ENCODE assay signal across 8 cellular contexts in the genomic region with DNA sequence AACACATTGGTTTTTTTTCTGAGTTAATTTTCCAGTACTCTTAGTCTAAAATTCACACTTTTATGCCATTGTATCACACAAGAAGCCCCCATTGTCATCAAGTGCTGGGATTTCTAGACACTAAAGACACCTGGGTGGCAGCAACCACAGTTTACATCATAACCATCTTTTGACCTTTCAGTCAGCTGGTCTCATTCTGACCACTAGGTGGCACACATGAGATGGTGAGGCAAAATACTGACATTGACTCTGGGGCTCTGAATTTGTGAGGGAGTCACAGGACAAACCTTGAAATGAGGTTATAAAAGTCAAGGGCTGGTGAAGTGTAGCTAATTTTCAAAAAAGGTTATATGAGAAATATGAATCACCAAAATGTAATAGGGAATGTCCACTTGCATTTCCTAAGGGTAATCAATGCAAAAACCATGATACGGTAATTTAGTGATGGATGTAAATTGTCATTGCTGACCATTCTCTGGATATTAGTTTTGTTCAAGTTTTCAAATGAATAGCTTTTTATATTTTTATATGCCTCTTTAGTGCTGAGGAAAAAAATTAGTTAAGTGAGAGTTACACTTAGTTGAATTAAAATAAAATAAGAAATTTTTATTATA.
DNase-seq lines count a peak whose midpoint lies in the region; ATAC-seq and FAIRE-seq lines count a peak whose summit lies in the region.

No MANE protein-coding gene starts in this region.

- H3K27ac ChIP-seq in small intestine (ENCODE audit: low read depth in 1 of 2, low read length in 1 of 2): no peak overlapping the region

- DNase-seq in EL (peak; percentile 30), HT1080 (ENCODE audit: low read depth) (peak; percentile 52), RPMI7951 (ENCODE audit: low read depth) (peak; percentile 26), left cardiac atrium (peak; percentile 27), small intestine (peak; percentile 65)
- DNase-seq in activated effector memory CD4-positive, alpha-beta T cell treated with anti-CD3 and anti-CD28 coated beads, Interleukin-2, amount 50 U/mL, for 16 hours: peak; percentile 79

- no peaks in the 10 kb centered on the region for H3K9me3 ChIP-seq in small intestine (ENCODE audit: control insufficient read depth, low read depth)

- H3K36me3 ChIP-seq in small intestine (ENCODE audit: control insufficient read depth in 2 of 2, insufficient read depth in 2 of 2, low read length in 2 of 2): no peaks in the 10 kb centered on the region

- H3K4me3 ChIP-seq in small intestine (ENCODE audit: low read depth in 1 of 2, low read length in 2 of 2): no peak overlapping the region

- H3K27me3 ChIP-seq in small intestine (ENCODE audit: control insufficient read depth in 2 of 2, insufficient read depth in 2 of 2, low read length in 2 of 2): no peaks in the 10 kb centered on the region

- 84 to 93% (median 93%) methylated on average over 1 of the region's 1 CpG for WGBS in small intestine, 3 donors

- ATAC-seq in GM21381 (IDR thresholded peaks at IDR 0.05; ENCODE audit: unreplicated experiment) (peak; percentile 94), left cardiac atrium (peak in 1 of 2 donors; percentile 36), GM21447 (IDR thresholded peaks at IDR 0.05; ENCODE audit: unreplicated experiment) (no peak)

- no peaks in the 10 kb centered on the region for H3K4me1 ChIP-seq in small intestine (ENCODE audit: control insufficient read depth in 2 of 2, insufficient read depth in 1 of 2, low read depth in 1 of 2, low read length in 1 of 2)

- no peak for FAIRE-seq in small intestine (lab: Jason Lieb, UNC)

- intact Hi-C loops in left cardiac atrium (cut with DNase I): no loop called here

Comparison
In these comparisons a context has a peak if more than half of its experiments do, and no peak if none do; other contexts are left out.
1. DNase-seq: peak in every context shown above with its lines; median percentile 79 in activated effector memory CD4-positive, alpha-beta T cell treated with anti-CD3 and anti-CD28 coated beads, Interleukin-2, amount 50 U/mL, for 16 hours; 65 in small intestine; 52 in HT1080; 30 in EL; 27 in left cardiac atrium; 26 in RPMI7951.